1 cellular context compared by ENCODE assay signal in the genomic region with DNA sequence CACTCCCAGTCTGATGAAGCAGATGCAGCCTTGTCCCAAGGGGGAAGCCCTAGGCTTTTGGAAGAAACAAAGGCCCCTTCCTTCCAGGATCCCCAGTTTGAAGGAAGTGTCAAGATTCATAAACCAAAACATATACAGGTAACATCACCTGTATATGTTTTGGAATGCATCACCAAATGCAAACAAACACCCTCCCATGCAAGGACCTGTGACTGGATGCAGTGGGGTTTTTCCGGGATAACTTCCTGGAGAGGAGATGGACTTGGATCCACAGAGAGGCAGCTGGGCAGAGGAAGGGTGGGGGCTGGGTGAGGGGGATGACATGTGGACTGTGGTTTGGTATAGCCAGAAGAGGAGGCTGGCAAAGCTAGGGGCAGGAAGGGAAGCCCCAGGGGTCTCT.
TF ChIP-seq lines count a peak whose summit lies in the region.

No MANE protein-coding gene starts in this region.

TF ChIP-seq in SK-N-SH, 30 proteins besides CTCF, POLR2A, EP300 and RAD21 (continued from another document):
- TF ChIP-seq, protein P1, sequence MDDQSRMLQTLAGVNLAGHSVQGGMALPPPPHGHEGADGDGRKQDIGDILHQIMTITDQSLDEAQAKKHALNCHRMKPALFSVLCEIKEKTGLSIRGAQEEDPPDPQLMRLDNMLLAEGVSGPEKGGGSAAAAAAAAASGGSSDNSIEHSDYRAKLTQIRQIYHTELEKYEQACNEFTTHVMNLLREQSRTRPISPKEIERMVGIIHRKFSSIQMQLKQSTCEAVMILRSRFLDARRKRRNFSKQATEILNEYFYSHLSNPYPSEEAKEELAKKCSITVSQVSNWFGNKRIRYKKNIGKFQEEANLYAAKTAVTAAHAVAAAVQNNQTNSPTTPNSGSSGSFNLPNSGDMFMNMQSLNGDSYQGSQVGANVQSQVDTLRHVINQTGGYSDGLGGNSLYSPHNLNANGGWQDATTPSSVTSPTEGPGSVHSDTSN (IDR thresholded peaks at IDR 0.05), result no peak
- TF ChIP-seq YY1 (IDR thresholded peaks at IDR 0.05; ENCODE audit: low read depth) (no peak), TCF12 (IDR thresholded peaks at IDR 0.05) (no peak), RFX5 (IDR thresholded peaks at IDR 0.05; ENCODE audit: low read length) (no peak), JUND (IDR thresholded peaks at IDR 0.05) (no peak), RCOR1 (IDR thresholded peaks at IDR 0.05; ENCODE audit: low read length) (no peak), CHD2 (IDR thresholded peaks at IDR 0.05; ENCODE audit: low read length, partially characterized antibody) (no peak)
- TF ChIP-seq, protein P2, sequence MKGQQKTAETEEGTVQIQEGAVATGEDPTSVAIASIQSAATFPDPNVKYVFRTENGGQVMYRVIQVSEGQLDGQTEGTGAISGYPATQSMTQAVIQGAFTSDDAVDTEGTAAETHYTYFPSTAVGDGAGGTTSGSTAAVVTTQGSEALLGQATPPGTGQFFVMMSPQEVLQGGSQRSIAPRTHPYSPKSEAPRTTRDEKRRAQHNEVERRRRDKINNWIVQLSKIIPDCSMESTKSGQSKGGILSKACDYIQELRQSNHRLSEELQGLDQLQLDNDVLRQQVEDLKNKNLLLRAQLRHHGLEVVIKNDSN (IDR thresholded peaks at IDR 0.05; ENCODE audit: borderline replicate concordance, low read depth), result no peak
